ENCODE assay signal across 11 cellular contexts in the genomic region with DNA sequence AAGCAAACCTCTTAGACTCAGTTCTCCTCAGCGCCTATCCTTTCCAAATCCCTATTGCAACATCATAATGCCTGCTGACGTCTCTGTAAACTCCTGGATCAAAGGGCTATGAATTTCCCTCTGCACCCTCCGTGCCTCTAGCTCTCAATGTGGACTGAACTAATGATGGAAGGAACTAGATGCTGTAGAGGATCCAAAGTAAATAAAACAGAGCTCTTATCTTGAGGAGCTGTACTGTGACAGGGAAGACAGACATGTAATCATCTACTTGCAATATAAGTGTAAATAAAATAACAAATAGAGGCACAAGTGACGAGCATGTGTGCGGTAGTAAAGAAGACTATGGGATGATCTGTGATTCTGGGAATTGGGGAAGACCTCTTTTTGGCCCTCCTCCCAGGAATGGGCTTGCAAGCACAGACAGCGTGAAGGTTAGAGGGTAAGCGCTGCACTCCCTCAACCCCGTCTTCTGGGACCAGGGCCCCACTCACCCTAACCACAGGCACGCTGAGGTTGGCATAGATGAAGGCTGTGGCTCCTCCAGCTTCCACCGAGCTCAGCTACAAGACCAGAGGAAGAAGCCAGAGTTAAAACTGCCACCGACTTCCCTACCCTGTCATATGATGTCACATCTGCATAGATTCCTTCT. TPM values are rescaled to one million over a fixed set of nuclear protein-coding genes. Genes with fewer than 3 reads are reported as not detected.
A peak's percentile ranks its signal among the peaks of the same experiment; 100 is the strongest.
DNase-seq lines count a peak whose midpoint lies in the region; ATAC-seq, FAIRE-seq and TF ChIP-seq lines count a peak whose summit lies in the region.
"Had no signal": no experiment of that assay in that cellular context is flagged by ENCODE, and none has a peak within 500 bp of the region (broad histone marks: within the 10 kb centered on the region; RNA-seq: fewer than 3 reads in every experiment).

No MANE protein-coding gene starts in this region.

- H3K36me3 ChIP-seq in small intestine (ENCODE audit: control insufficient read depth in 2 of 2, insufficient read depth in 2 of 2, low read length in 2 of 2) (no peaks in the 10 kb centered on the region), testis (ENCODE audit: low read depth, missing control alignments) (no peaks in the 10 kb centered on the region)
- H3K36me3 ChIP-seq: upper lobe of left lung had no signal

- no peak for TF ChIP-seq POLR2A in testis (IDR thresholded peaks at IDR 0.05)

- intact Hi-C loops in testis (cut with DNase I; ENCODE audit: low total_unique reads): no loop called here

- H3K4me1 ChIP-seq in small intestine (ENCODE audit: control insufficient read depth in 2 of 2, insufficient read depth in 1 of 2, low read depth in 1 of 2, low read length in 1 of 2) (no peaks in the 10 kb centered on the region), testis (no peaks in the 10 kb centered on the region)

- DNase-seq in activated T-cell treated with anti-CD3 and anti-CD28 coated beads, Interleukin-2, amount 50 U/mL, for 1 hour: peak; percentile 20
- DNase-seq in activated T-cell treated with anti-CD3 and anti-CD28 coated beads for 4 hours (no peak), NCI-H2029 (lab: John Stamatoyannopoulos, UW) (peak; percentile 63), epithelial cell of esophagus (ENCODE audit: low read depth) (peak; percentile 21), small intestine (peak; percentile 8), testis (no peak), anterior cingulate cortex (lab: John Stamatoyannopoulos, UW) (no peak)
- DNase-seq: activated CD4-positive, CD25-positive, alpha-beta regulatory T cell treated with anti-CD3 and anti-CD28 coated beads, Interleukin-2, amount 50 U/mL, for 72 hours; NCI-H1092 treated with DMSO at 0.1 percent for 48 hours; upper lobe of left lung had no signal

- no peak overlapping the region for H3K27ac ChIP-seq in small intestine (ENCODE audit: low read depth in 1 of 2, low read length in 1 of 2)
- H3K27ac ChIP-seq in testis: no peak overlapping the region
- H3K27ac ChIP-seq: upper lobe of left lung had no signal

- no peak for FAIRE-seq in small intestine (lab: Jason Lieb, UNC)

- H3K9me3 ChIP-seq in small intestine (ENCODE audit: control insufficient read depth, low read depth) (no peaks in the 10 kb centered on the region), testis (no peaks in the 10 kb centered on the region)
- H3K9me3 ChIP-seq: upper lobe of left lung had no signal

- H3K27me3 ChIP-seq in small intestine (ENCODE audit: control insufficient read depth in 2 of 2, insufficient read depth in 2 of 2, low read length in 2 of 2) (no peaks in the 10 kb centered on the region), testis (no peaks in the 10 kb centered on the region)
- H3K27me3 ChIP-seq: upper lobe of left lung had no signal

- WGBS in small intestine, 3 donors: 46 to 60% (median 52%) methylated on average over 11 of the region's 11 CpGs
- 84 to 86% methylated on average over 11 of the region's 11 CpGs for WGBS in testis, 2 donors

- no peak overlapping the region for H3K4me3 ChIP-seq in epithelial cell of esophagus (ENCODE audit: low read length)
- H3K4me3 ChIP-seq in small intestine (ENCODE audit: low read depth in 1 of 2, low read length in 2 of 2): no peak overlapping the region
- no peak overlapping the region for H3K4me3 ChIP-seq in testis
- H3K4me3 ChIP-seq: upper lobe of left lung had no signal

- TF ChIP-seq CTCF in epithelial cell of esophagus (IDR thresholded peaks at IDR 0.05; ENCODE audit: insufficient read depth, low read depth, low read length, missing control alignments): no peak
- TF ChIP-seq CTCF in testis (IDR thresholded peaks at IDR 0.05): no peak

- ATAC-seq in HG03442 (IDR thresholded peaks at IDR 0.05; ENCODE audit: unreplicated experiment): no peak

RNA-seq across cellular contexts. Expression of gene P4HA3, which starts 42.2 kb away (rescaled TPM):
- under 1 TPM in 1 of 3 donors, not detected in 2; 0.66 TPM for polyA plus RNA-seq in small intestine
- 1 to 10 TPM; 4.8 to 4.9 TPM for total RNA-seq in testis
- polyA plus RNA-seq in testis (ENCODE audit: insufficient read depth, low read depth, low replicate concordance): 8.1 TPM

Comparison
In these comparisons a context has a peak if more than half of its experiments do, and no peak if none do; other contexts are left out.
1. DNase-seq: peak in activated T-cell treated with anti-CD3 and anti-CD28 coated beads, Interleukin-2, amount 50 U/mL, for 1 hour (single experiment), NCI-H2029 (single experiment), epithelial cell of esophagus (single experiment) and small intestine (single experiment); none in activated T-cell treated with anti-CD3 and anti-CD28 coated beads for 4 hours (single experiment), testis (single experiment) and anterior cingulate cortex (0 of 58).